ENCODE assay signal across 8 cellular contexts in the genomic region with DNA sequence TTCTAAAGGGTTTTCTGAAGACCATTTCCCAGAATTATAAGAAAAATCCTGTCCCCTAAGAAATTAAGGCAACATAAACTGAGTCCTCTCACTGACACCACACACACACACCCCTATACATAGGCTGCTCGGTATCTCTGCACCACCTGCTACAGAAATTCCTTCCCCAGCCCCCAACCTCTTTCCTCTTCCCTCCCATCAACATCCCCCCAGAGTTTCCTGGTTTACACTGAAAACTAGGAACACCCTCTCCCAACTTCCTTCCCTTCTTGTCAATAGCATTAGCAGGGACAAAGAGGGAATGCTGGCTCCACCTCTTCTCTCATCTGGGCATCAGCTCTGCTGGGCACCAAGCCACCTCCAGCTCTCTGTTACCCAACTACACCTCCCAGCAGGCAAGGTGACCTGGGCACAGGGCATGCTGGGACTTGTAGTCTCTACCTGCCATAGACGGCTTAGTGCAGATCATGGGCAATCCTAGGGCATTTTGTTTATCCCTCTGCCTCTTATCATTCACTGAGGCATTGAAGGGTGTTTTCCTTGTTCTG. TPM values are rescaled to one million over a fixed set of nuclear protein-coding genes. Genes with fewer than 3 reads are reported as not detected.
A peak's percentile ranks its signal among the peaks of the same experiment; 100 is the strongest.
DNase-seq lines count a peak whose midpoint lies in the region; ATAC-seq and TF ChIP-seq lines count a peak whose summit lies in the region.

No MANE protein-coding gene starts in this region.

- no peaks in the 10 kb centered on the region for H3K27me3 ChIP-seq in adipocyte (replicated peaks; ENCODE audit: control insufficient read depth, insufficient read depth, low read length)
- H3K27me3 ChIP-seq in heart left ventricle: no peaks in the 10 kb centered on the region

- peak; percentile 81 for DNase-seq in DMS53 treated with DMSO at 0.1 percent for 48 hours (lab: John Stamatoyannopoulos, UW; ENCODE audit: unreplicated experiment)
- peak; percentile 40 for DNase-seq in KBM-7
- DNase-seq in SHP77 treated with DMSO at 0.1 percent for 48 hours (lab: John Stamatoyannopoulos, UW): peak; percentile 38
- no peak for DNase-seq in adipocyte (ENCODE audit: low read depth)
- DNase-seq in heart left ventricle: peak; percentile 87 to 92 (median 89)
- peak; percentile 91 for DNase-seq in pulmonary artery endothelial cell (ENCODE audit: low read depth, low spot score)
- DNase-seq in T1000 (lab: John Stamatoyannopoulos, UW): no peak

- no peak for TF ChIP-seq CTCF in heart left ventricle (IDR thresholded peaks at IDR 0.05)

- 0 to 8% (median 5%) methylated on average over 2 of the region's 2 CpGs for WGBS in heart left ventricle, 4 donors

- no peak for TF ChIP-seq POLR2A in heart left ventricle (IDR thresholded peaks at IDR 0.05)

- H3K4me3 ChIP-seq in adipocyte (ENCODE audit: low read length) (peak overlapping the region; percentile 23), heart left ventricle (peak overlapping the region in 7 of 12 donors; percentile 11 to 37 (median 23))

- peak overlapping the region; percentile 65 to 100 (median 82) for H3K27ac ChIP-seq in heart left ventricle

- in situ Hi-C loops in KBM-7 (cut with MboI; ENCODE audit: low pct_unique_long_range_greater_than_20kb, low sequenced_read_pairs): loop anchor here (10.0 kb wide), 1 partner anchor 93 kb away; no protein-coding TSS in a partner anchor

- peak; percentile 79 to 88 (median 86) for ATAC-seq in heart left ventricle
- ATAC-seq in HG03108 (IDR thresholded peaks at IDR 0.05; ENCODE audit: unreplicated experiment): no peak

- H3K4me1 ChIP-seq in adipocyte (ENCODE audit: control insufficient read depth, insufficient read depth, low read length) (peaks cover 81% of the 10 kb centered on the region), heart left ventricle (peaks cover 31 to 100% (median 87%) of the 10 kb centered on the region in 12 donors)

- H3K9me3 ChIP-seq in adipocyte (ENCODE audit: control insufficient read depth, low read length) (no peaks in the 10 kb centered on the region), heart left ventricle (no peaks in the 10 kb centered on the region)

- intact Hi-C loops in heart left ventricle (cut with DNase I): loop anchor here in 8 of 10 donors (2.0 to 5.0 kb wide), 6 partner anchors 15 to 111 kb away; a partner anchor contains a TSS

- peak overlapping the region; percentile 72 for H3K9ac ChIP-seq in adipocyte (ENCODE audit: low read length)

- H3K36me3 ChIP-seq in adipocyte (ENCODE audit: control insufficient read depth, insufficient read depth, low read length, severe bottlenecking) (peaks cover 35% of the 10 kb centered on the region), heart left ventricle (peaks cover 0 to 38% (median 28%) of the 10 kb centered on the region in 9 donors)

RNA-seq across cellular contexts. Expression of a gene that starts 15.7 kb away (rescaled TPM):
- total RNA-seq in heart left ventricle (100 to 1,000 TPM; 195 to 318 (median 253) TPM), pulmonary artery endothelial cell (817 and 880 TPM in 2 replicates)
- 100 to 1,000 TPM; 140 to 281 TPM for polyA plus RNA-seq in heart left ventricle

RNA-seq across cellular contexts. Expression of a gene that starts 19.1 kb away (rescaled TPM):
- 100 to 1,000 TPM; 111 to 614 (median 148) TPM for total RNA-seq in heart left ventricle
- polyA plus RNA-seq in heart left ventricle: 100 to 1,000 TPM in 1 of 2 donors, 10 to 100 TPM in 1; 36.0 to 152 TPM
- 99.0 and 132 TPM in 2 replicates for total RNA-seq in pulmonary artery endothelial cell

RNA-seq across cellular contexts. Expression of a gene that starts 51.3 kb away (rescaled TPM):
- 10 to 100 TPM; 30.3 to 65.9 (median 35.9) TPM for total RNA-seq in heart left ventricle
- polyA plus RNA-seq in heart left ventricle: 10 to 100 TPM; 24.3 to 40.6 TPM
- 20.8 and 21.9 TPM in 2 replicates for total RNA-seq in pulmonary artery endothelial cell

Comparison
In these comparisons a context has a peak if more than half of its experiments do, and no peak if none do; other contexts are left out.
1. DNase-seq: peak in DMS53 treated with DMSO at 0.1 percent for 48 hours (single experiment), KBM-7 (single experiment), SHP77 treated with DMSO at 0.1 percent for 48 hours (single experiment), heart left ventricle (5 of 5) and pulmonary artery endothelial cell (single experiment); none in adipocyte (single experiment) and T1000 (single experiment).